ENCODE assay signal across 16 cellular contexts in the genomic region with DNA sequence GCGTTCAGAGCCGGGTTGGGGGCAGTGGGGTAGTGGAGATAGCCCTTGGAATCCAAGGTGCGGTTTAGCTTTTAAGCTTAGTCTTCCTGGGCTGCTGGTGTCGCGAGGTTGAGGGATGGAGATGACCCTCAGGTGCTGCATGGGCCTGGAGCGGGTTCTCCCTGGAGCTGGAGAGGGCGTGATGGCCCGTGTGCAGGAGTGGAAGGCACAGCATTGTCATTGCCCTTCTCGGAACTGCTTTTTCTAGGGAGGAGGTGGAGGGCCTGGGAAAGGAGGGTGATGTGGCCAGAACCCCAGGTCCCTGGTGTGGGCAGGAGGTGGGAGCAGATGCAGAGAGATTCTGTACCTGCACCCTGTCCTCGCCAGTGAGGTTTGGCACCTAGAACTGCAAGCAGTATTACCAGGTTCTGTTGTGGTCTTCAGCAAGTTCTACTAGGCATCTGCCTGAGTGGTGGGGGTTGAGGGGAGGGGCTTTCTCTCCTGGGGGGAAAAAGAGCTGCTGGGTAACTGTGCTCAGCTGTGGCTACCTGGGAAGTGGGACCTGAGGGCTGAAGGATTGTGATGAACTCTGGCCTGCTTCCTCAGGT. TPM values are rescaled to one million over a fixed set of nuclear protein-coding genes. Genes with fewer than 3 reads are reported as not detected.
DNase-seq lines count a peak whose midpoint lies in the region; ATAC-seq, FAIRE-seq and TF ChIP-seq lines count a peak whose summit lies in the region.
"Not testable (repeated sequence)": the region's sequence is repeated elsewhere in the genome, so short reads cannot be mapped to it uniquely, and the experiment has no call there.
"Had no signal": no experiment of that assay in that cellular context is flagged by ENCODE, and none has a peak within 500 bp of the region (broad histone marks: within the 10 kb centered on the region; RNA-seq: fewer than 3 reads in every experiment).

No MANE protein-coding gene starts in this region.

- not testable (repeated sequence) for H4K20me1 ChIP-seq in K562 (replicated peaks; ENCODE audit: control insufficient read depth, insufficient read depth, low read length)

- H3K36me3 ChIP-seq in Peyer's patch; K562 (ENCODE audit: control insufficient read depth, insufficient read depth, low read length); lung (ENCODE audit: control insufficient read depth in 2 of 2, insufficient read depth in 2 of 2, low read length in 2 of 2); pancreas: not testable (repeated sequence)

- H3K27me3 ChIP-seq in Peyer's patch; K562 (ENCODE audit: control insufficient read depth in 2 of 2, insufficient read depth in 2 of 2, low read length in 2 of 2); foreskin keratinocyte; right cardiac atrium (ENCODE audit: control insufficient read depth, insufficient read depth); lung (ENCODE audit: control insufficient read depth, insufficient read depth); pancreas: not testable (repeated sequence)

- H3K79me2 ChIP-seq in K562 (ENCODE audit: control insufficient read depth, insufficient read depth, low read length): not testable (repeated sequence)

- not testable (repeated sequence) for TF ChIP-seq POLR2A in Peyer's patch (IDR thresholded peaks at IDR 0.05); K562 (conservative IDR thresholded peaks at IDR 0.05)

- CTCF ChIA-PET in K562 (lab: Yijun Ruan, JAX; ENCODE audit: low intra/inter-chr PET ratio): not testable (repeated sequence)

- WGBS in K562 (ENCODE audit: insufficient coverage, low coverage, missing lambda C conversion rate): 17% methylated on average over 10 of the region's 10 CpGs
- WGBS in right cardiac atrium: 56% methylated on average over 10 of the region's 10 CpGs
- 60 to 67% methylated on average over 10 of the region's 10 CpGs for WGBS in lung, 2 donors
- 39 to 45% methylated on average over 10 of the region's 10 CpGs for WGBS in pancreas, 2 donors

- not testable (repeated sequence) for FAIRE-seq in K562 (lab: Jason Lieb, UNC); pancreas (lab: Jason Lieb, UNC)

- TF ChIP-seq RAD21 in K562 (CRISPR knock-in tag; conservative IDR thresholded peaks at IDR 0.05 in 1 of 2, IDR thresholded peaks at IDR 0.05 in 1 of 2): not testable (repeated sequence)

- not testable (repeated sequence) for H3K4me2 ChIP-seq in K562 (ENCODE audit: insufficient read depth, low read length)

- not testable (repeated sequence) for H3K4me3 Mint-ChIP-seq in stimulated activated naive CD8-positive, alpha-beta T cell treated with anti-CD3 and anti-CD28 coated beads, Interleukin-15, amount 100 ng/mL, for 72 hours

- not testable (repeated sequence) for TF ChIP-seq CTCF in Peyer's patch (IDR thresholded peaks at IDR 0.05); K562 (IDR thresholded peaks at IDR 0.05 in 2 of 3, conservative IDR thresholded peaks at IDR 0.05 in 1 of 3; ENCODE audit: insufficient read depth in 2 of 3, low read depth in 1 of 3, low read length in 3 of 3); foreskin keratinocyte (conservative IDR thresholded peaks at IDR 0.05); lung (IDR thresholded peaks at IDR 0.05; ENCODE audit: control extremely low read depth, extremely low read depth); pancreas (IDR thresholded peaks at IDR 0.05)

- not testable (repeated sequence) for H3K9me3 Mint-ChIP-seq in stimulated activated naive CD8-positive, alpha-beta T cell treated with anti-CD3 and anti-CD28 coated beads, Interleukin-15, amount 100 ng/mL, for 72 hours

- H2AFZ ChIP-seq in K562 (ENCODE audit: low read depth, low read length): not testable (repeated sequence)

- BruUV-seq in K562 (replicated peaks; lab: Mats Ljungman, UMichigan): not testable (repeated sequence)

- H3K9ac ChIP-seq in K562 (ENCODE audit: insufficient read depth in 1 of 2, low read depth in 2 of 2, low read length in 2 of 2): not testable (repeated sequence)

- in situ Hi-C loops in K562 (cut with MboI): not testable (repeated sequence)

- H3K27ac ChIP-seq in Peyer's patch; K562 (ENCODE audit: extremely low read depth, low read depth, low read length); foreskin keratinocyte; right cardiac atrium (ENCODE audit: low read length); lung (ENCODE audit: low read depth in 1 of 2, low read length in 1 of 2); pancreas: not testable (repeated sequence)

- H3K27me3 Mint-ChIP-seq in stimulated activated naive CD8-positive, alpha-beta T cell treated with anti-CD3 and anti-CD28 coated beads, Interleukin-15, amount 100 ng/mL, for 72 hours: not testable (repeated sequence)

- H3K27ac Mint-ChIP-seq in stimulated activated naive CD8-positive, alpha-beta T cell treated with anti-CD3 and anti-CD28 coated beads, Interleukin-15, amount 100 ng/mL, for 72 hours: not testable (repeated sequence)

- ATAC-seq in K562 (peak; percentile 32), foreskin keratinocyte (peak; percentile 24), right cardiac atrium (peak; percentile 47 to 48), lung (ENCODE audit: insufficient read depth, low FRiP score) (peak; percentile 24), pancreas (peak in 3 of 4 donors; percentile 26 to 33 (median 31))
- ATAC-seq in stimulated activated naive CD8-positive, alpha-beta T cell treated with anti-CD3 and anti-CD28 coated beads, Interleukin-15, amount 100 ng/mL, for 72 hours: peak; percentile 58

- H3K4me3 ChIP-seq in Peyer's patch; K562; right cardiac atrium (ENCODE audit: low read length); lung; pancreas: not testable (repeated sequence)

- not testable (repeated sequence) for H3K4me1 ChIP-seq in Peyer's patch; K562 (replicated peaks in 1 of 2; ENCODE audit: control insufficient read depth in 2 of 2, insufficient read depth in 2 of 2, low read length in 2 of 2); foreskin keratinocyte; right cardiac atrium (ENCODE audit: control insufficient read depth, insufficient read depth, low read length); lung (ENCODE audit: control insufficient read depth in 2 of 2, insufficient read depth in 2 of 2, low read length in 2 of 2); pancreas

- POLR2A ChIA-PET in K562 (lab: Yijun Ruan, JAX): not testable (repeated sequence)

- H3K4me1 Mint-ChIP-seq in stimulated activated naive CD8-positive, alpha-beta T cell treated with anti-CD3 and anti-CD28 coated beads, Interleukin-15, amount 100 ng/mL, for 72 hours: not testable (repeated sequence)

- H3K9me1 ChIP-seq in K562 (ENCODE audit: control insufficient read depth, insufficient read depth, low read length): not testable (repeated sequence)

- peak in 2 of 3 donors; percentile 54 to 60 for DNase-seq in Peyer's patch
- peak in 1 of 4 experiments; percentile 9 for DNase-seq in K562 (ENCODE audit: extremely low read depth in 1 of 4, low spot score in 3 of 4)
- not testable (repeated sequence) for DNase-seq in foreskin keratinocyte; lung (ENCODE audit: low spot score); stimulated activated naive CD8-positive, alpha-beta T cell treated with anti-CD3 and anti-CD28 coated beads, Interleukin-15, amount 100 ng/mL, for 72 hours
- peak in 2 of 3 donors; percentile 51 to 65 for DNase-seq in right cardiac atrium
- peak in 3 of 6 donors; percentile 15 to 84 (median 64) for DNase-seq in pancreas

- intact Hi-C loops in K562 (cut with micrococcal nuclease); right cardiac atrium (cut with DNase I); pancreas (cut with DNase I): not testable (repeated sequence)

- TF ChIP-seq EP300 in K562 (IDR thresholded peaks at IDR 0.05; ENCODE audit: low read length): not testable (repeated sequence)

- peaks cover 0 to 14% (median 0%) of the 10 kb centered on the region in 4 donors for H3K9me3 ChIP-seq in Peyer's patch
- not testable (repeated sequence) for H3K9me3 ChIP-seq in K562 (replicated peaks; ENCODE audit: control insufficient read depth, insufficient read depth, low read depth, low read length); right cardiac atrium (ENCODE audit: control insufficient read depth, low read length); lung (ENCODE audit: control insufficient read depth in 2 of 2, insufficient read depth in 1 of 2, low read length in 1 of 2); pancreas

RNA-seq across cellular contexts. Expression of a gene that starts 55.8 kb away (rescaled TPM):
- not detected for total RNA-seq in Peyer's patch
- total RNA-seq in K562 (2011; cell fraction: chromatin; rRNA removed; ENCODE audit: low replicate concordance): 3.6 and 11.2 TPM in 2 replicates
- total RNA-seq in K562 (2011; cell fraction: nucleolus; rRNA removed): 2.2 and 2.5 TPM in 2 replicates
- total RNA-seq in K562 (2011; cell fraction: nucleoplasm; rRNA removed): 4.6 and 6.9 TPM in 2 replicates
- 0.68 and 1.9 TPM in 2 replicates for total RNA-seq in K562 (2014; rRNA removed)
- total RNA-seq in K562 (2014; rRNA removed; fragmentation: Illumina TruSeq; extraction: Trizol): 2.6 TPM in 2 replicates
- total RNA-seq in K562 (2015; rRNA removed; fragmentation: Illumina TruSeq; extraction: Trizol): 3.5 and 4.4 TPM in 2 replicates
- total RNA-seq in K562 (2021): 0.95 and 1.4 TPM in 2 replicates
- 2.6 and 4.4 TPM in 2 replicates for polyA plus RNA-seq in K562 (2011; rRNA removed)
- polyA plus RNA-seq in K562 (2011; cell fraction: cytosol; rRNA removed): 0.25 and 1.7 TPM in 2 replicates
- 3.1 and 7.9 TPM in 2 replicates for polyA plus RNA-seq in K562 (2011; cell fraction: nucleus; rRNA removed)
- polyA plus RNA-seq in K562 (2012): 1.3 and 2.9 TPM in 2 replicates
- 2.2 and 3.4 TPM in 2 replicates for polyA plus RNA-seq in K562 (2014; fragmentation: Illumina TruSeq; extraction: Trizol)
- polyA plus RNA-seq in K562 (2014; fragmentation: Nextera tagmentation; extraction: Ambion mirVana): 1 to 10 TPM in 1 of 2 experiments, under 1 TPM in 1; 0.59 to 1.4 TPM
- 2.4 and 4.1 TPM in 2 replicates for polyA plus RNA-seq in K562 (2014; rRNA removed)
- 1.1 and 4.0 TPM in 2 replicates for polyA minus RNA-seq in K562 (2011; rRNA and poly(A)+ RNA removed)
- 1.3 TPM in 1 of 2 replicates, not detected in the other for polyA minus RNA-seq in K562 (2011; cell fraction: cytosol; rRNA and poly(A)+ RNA removed)
- polyA minus RNA-seq in K562 (2011; cell fraction: nucleus; rRNA and poly(A)+ RNA removed): 2.7 and 9.6 TPM in 2 replicates
- not detected in 2 replicates for total RNA-seq in foreskin keratinocyte
- polyA plus RNA-seq in foreskin keratinocyte: not detected in 2 replicates
- not detected for total RNA-seq in right cardiac atrium
- not detected for polyA plus RNA-seq in right cardiac atrium
- not detected for total RNA-seq in lung
- polyA plus RNA-seq in lung: not detected
- not detected for total RNA-seq in pancreas
- polyA plus RNA-seq in pancreas: under 1 TPM in 1 of 2 donors, not detected in 1; 0.12 TPM
- total RNA-seq: activated CD4-positive, alpha-beta memory T cell treated with anti-CD3 and anti-CD28 coated beads for 36 hours; activated naive CD4-positive, alpha-beta T cell treated with anti-CD3 and anti-CD28 coated beads for 36 hours; adrenal gland; cerebellum; G401; kidney epithelial cell; LHCN-M2; stomach had no signal
- polyA plus RNA-seq: small intestine, stomach had no signal
